Comparison of ENCODE assay signal across 8 cellular contexts in the genomic region with DNA sequence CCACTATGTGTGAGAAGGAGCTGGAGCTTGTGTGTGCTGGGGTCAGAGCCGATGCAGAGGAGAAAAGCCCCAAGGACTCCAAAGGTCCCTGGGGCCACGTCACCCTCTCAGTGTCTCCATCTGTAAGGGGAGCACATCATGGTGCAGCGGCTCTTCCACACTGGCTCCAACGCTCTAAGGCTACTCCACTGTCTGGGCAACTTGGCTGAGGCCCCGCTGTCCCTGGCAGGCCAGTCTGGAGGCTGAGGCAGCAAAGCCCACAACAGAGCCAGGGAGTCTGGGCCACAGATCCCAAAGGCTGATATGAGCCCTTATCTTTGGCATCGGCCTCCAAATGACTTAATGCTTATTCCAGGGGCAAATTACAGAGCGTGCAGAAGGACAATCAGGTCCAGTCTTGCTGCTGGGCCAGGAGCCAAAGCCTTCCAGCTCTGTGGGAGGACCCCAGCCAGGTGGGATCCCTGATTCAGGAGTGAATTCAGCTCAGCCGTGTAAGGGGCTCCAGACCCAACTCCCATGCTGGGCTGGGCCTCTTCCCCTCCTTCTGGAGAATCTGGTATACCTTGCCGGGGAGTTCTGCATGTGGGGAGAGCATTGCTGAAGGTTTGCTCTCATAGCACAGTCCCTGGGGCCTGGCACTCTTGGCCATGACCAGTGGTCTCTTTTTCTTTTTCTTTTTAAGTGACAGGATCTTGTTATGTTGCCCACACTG. TPM values are rescaled to one million over a fixed set of nuclear protein-coding genes. Genes with fewer than 3 reads are reported as not detected.
A peak's percentile ranks its signal among the peaks of the same experiment; 100 is the strongest.
DNase-seq lines count a peak whose midpoint lies in the region; ATAC-seq, FAIRE-seq and TF ChIP-seq lines count a peak whose summit lies in the region.

No MANE protein-coding gene starts in this region.

- H3K9me3 ChIP-seq in suprapubic skin (no peaks in the 10 kb centered on the region), kidney (ENCODE audit: control insufficient read depth in 1 of 2, low read length in 2 of 2) (no peaks in the 10 kb centered on the region)

- TF ChIP-seq POLR2A in suprapubic skin (IDR thresholded peaks at IDR 0.05): no peak

- H3K27me3 ChIP-seq in suprapubic skin: no peaks in the 10 kb centered on the region

- intact Hi-C loops in left ventricle myocardium superior (cut with micrococcal nuclease) (no loop called here), kidney (cut with DNase I) (no loop called here)

- no peak for ATAC-seq in left ventricle myocardium superior

- H3K36me3 ChIP-seq in suprapubic skin (no peaks in the 10 kb centered on the region), kidney (ENCODE audit: control insufficient read depth in 1 of 2, insufficient read depth in 2 of 2, low read length in 2 of 2) (no peaks in the 10 kb centered on the region)

- peaks cover 54% of the 10 kb centered on the region for H3K4me1 ChIP-seq in suprapubic skin
- H3K4me1 ChIP-seq in kidney (ENCODE audit: control insufficient read depth in 1 of 2, insufficient read depth in 1 of 2, low read depth in 1 of 2, low read length in 2 of 2): peaks cover 5 to 9% of the 10 kb centered on the region in 2 donors

- H3K27ac ChIP-seq in suprapubic skin (peak overlapping the region; percentile 72), kidney (ENCODE audit: low read depth in 2 of 2, low read length in 2 of 2) (peak overlapping the region in 1 of 2 donors; percentile 11)

- no peak for TF ChIP-seq EP300 in suprapubic skin (IDR thresholded peaks at IDR 0.05)

- no peak overlapping the region for H3K9ac ChIP-seq in kidney (ENCODE audit: low read length in 2 of 2)

- FAIRE-seq in kidney (lab: Jason Lieb, UNC): no peak

- DNase-seq in activated T-cell treated with anti-CD3 and anti-CD28 coated beads for 48 hours (ENCODE audit: low read depth): peak; percentile 36
- DNase-seq in activated T-cell treated with anti-CD3 and anti-CD28 coated beads, Interleukin-2, amount 50 U/mL, for 1 hour: no peak
- DNase-seq in SW480 (ENCODE audit: low spot score): peak; percentile 37
- DNase-seq in left ventricle myocardium superior: peak; percentile 31
- peak; percentile 56 to 58 for DNase-seq in suprapubic skin (ENCODE audit: low spot score in 2 of 2)
- DNase-seq in foreskin melanocyte: no peak
- DNase-seq in kidney: no peak
- no peak for DNase-seq in kidney tubule cell (ENCODE audit: low spot score)

- 55% methylated on average over 5 of the region's 9 CpGs for WGBS in suprapubic skin

- TF ChIP-seq CTCF in suprapubic skin (IDR thresholded peaks at IDR 0.05) (no peak), kidney (IDR thresholded peaks at IDR 0.05; ENCODE audit: borderline replicate concordance, extremely low read depth, insufficient read depth) (no peak)

- H3K4me3 ChIP-seq in suprapubic skin (peak overlapping the region; percentile 69), kidney (ENCODE audit: low read length in 2 of 2) (no peak overlapping the region)

RNA-seq across cellular contexts. Expression of a gene that starts 1.8 kb away (rescaled TPM):
- total RNA-seq in left ventricle myocardium superior: 1.9 TPM
- 100 to 1,000 TPM in 1 of 4 donors, 10 to 100 TPM in 3; 26.0 to 124 (median 74.1) TPM for total RNA-seq in suprapubic skin
- total RNA-seq in kidney: 11.8 TPM
- polyA plus RNA-seq in kidney (ENCODE audit: insufficient read depth, low read depth, low replicate concordance): 5.6 TPM

RNA-seq across cellular contexts. Expression of a gene that starts 8.7 kb away (rescaled TPM):
- total RNA-seq in left ventricle myocardium superior (not detected), suprapubic skin (1 to 10 TPM in 1 of 4 donors, under 1 TPM in 1, not detected in 2; 0.87 to 1.7 TPM), kidney (not detected)
- not detected for polyA plus RNA-seq in kidney (ENCODE audit: insufficient read depth, low read depth, low replicate concordance)

RNA-seq across cellular contexts. Expression of a gene that starts 30.7 kb away (rescaled TPM):
- total RNA-seq in left ventricle myocardium superior (5.0 TPM), suprapubic skin (1 to 10 TPM in 2 of 4 donors, under 1 TPM in 2; 0.93 to 3.6 (median 1.2) TPM), kidney (1.4 TPM)
- 4.8 TPM for polyA plus RNA-seq in kidney (ENCODE audit: insufficient read depth, low read depth, low replicate concordance)

Comparison
In these comparisons a context has a peak if more than half of its experiments do, and no peak if none do; other contexts are left out.
1. DNase-seq: peak in activated T-cell treated with anti-CD3 and anti-CD28 coated beads for 48 hours (single experiment), SW480 (single experiment), left ventricle myocardium superior (single experiment) and suprapubic skin (2 of 2); none in activated T-cell treated with anti-CD3 and anti-CD28 coated beads, Interleukin-2, amount 50 U/mL, for 1 hour (single experiment), foreskin melanocyte (single experiment), kidney (single experiment) and kidney tubule cell (single experiment).